ENCODE assay signal across 1 cellular context in the genomic region with DNA sequence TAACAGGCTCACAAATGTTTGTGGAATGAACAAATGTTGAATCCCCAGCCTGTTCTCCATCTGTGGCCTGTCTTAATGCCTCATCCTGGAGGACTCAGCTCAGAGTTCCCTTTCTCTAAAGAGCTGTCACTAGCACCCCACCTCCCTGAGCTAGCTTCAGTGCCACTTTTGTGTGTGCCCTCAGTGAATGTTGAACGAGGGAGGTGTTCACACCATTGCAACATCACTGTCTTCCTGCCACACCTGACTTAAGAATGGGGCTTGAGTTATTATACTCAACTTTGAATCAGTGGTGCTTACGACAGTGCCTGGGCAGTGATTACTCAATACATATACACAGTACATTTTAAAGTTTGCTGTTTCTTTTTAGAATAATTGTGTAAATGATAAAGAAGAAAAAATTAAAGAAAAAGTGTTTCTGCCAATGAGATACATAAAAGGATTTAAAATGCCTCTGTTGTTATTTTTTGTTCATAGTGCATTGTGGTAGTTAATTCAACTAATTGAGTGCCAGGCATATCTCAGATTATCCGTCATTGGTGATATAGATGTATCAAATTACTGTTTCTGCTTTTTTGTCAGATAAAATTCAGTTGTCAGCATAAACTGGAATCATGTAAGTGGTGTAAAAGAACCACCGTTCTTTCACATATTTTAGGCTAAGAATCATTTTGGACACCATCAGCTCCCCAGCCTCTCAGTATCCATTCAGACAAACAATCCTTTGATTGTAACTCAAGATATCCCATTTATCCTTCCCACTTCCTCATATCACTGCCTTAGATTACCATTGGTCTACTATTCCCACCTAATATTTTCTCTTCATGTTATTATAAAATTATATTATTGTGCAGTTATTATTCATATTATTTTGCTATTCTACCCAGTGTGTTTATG.
TF ChIP-seq lines count a peak whose summit lies in the region.

No MANE protein-coding gene starts in this region.

TF ChIP-seq in HepG2, 621 proteins besides CTCF, POLR2A, EP300 and RAD21 (continued from another document):
- TF ChIP-seq, protein P1, sequence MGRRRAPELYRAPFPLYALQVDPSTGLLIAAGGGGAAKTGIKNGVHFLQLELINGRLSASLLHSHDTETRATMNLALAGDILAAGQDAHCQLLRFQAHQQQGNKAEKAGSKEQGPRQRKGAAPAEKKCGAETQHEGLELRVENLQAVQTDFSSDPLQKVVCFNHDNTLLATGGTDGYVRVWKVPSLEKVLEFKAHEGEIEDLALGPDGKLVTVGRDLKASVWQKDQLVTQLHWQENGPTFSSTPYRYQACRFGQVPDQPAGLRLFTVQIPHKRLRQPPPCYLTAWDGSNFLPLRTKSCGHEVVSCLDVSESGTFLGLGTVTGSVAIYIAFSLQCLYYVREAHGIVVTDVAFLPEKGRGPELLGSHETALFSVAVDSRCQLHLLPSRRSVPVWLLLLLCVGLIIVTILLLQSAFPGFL (CRISPR knock-in tag; IDR thresholded peaks at IDR 0.05), result no peak
- no peak for TF ChIP-seq ETV6 (CRISPR knock-in tag; conservative IDR thresholded peaks at IDR 0.05)
- TF ChIP-seq, protein P2, sequence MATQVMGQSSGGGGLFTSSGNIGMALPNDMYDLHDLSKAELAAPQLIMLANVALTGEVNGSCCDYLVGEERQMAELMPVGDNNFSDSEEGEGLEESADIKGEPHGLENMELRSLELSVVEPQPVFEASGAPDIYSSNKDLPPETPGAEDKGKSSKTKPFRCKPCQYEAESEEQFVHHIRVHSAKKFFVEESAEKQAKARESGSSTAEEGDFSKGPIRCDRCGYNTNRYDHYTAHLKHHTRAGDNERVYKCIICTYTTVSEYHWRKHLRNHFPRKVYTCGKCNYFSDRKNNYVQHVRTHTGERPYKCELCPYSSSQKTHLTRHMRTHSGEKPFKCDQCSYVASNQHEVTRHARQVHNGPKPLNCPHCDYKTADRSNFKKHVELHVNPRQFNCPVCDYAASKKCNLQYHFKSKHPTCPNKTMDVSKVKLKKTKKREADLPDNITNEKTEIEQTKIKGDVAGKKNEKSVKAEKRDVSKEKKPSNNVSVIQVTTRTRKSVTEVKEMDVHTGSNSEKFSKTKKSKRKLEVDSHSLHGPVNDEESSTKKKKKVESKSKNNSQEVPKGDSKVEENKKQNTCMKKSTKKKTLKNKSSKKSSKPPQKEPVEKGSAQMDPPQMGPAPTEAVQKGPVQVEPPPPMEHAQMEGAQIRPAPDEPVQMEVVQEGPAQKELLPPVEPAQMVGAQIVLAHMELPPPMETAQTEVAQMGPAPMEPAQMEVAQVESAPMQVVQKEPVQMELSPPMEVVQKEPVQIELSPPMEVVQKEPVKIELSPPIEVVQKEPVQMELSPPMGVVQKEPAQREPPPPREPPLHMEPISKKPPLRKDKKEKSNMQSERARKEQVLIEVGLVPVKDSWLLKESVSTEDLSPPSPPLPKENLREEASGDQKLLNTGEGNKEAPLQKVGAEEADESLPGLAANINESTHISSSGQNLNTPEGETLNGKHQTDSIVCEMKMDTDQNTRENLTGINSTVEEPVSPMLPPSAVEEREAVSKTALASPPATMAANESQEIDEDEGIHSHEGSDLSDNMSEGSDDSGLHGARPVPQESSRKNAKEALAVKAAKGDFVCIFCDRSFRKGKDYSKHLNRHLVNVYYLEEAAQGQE (IDR thresholded peaks at IDR 0.05; ENCODE audit: borderline replicate concordance in 1 of 2, low read depth in 1 of 2, low read length in 2 of 2), result no peak
- TF ChIP-seq GATAD1 (CRISPR knock-in tag; IDR thresholded peaks at IDR 0.05), result no peak
- TF ChIP-seq MAFF (IDR thresholded peaks at IDR 0.05; ENCODE audit: low read depth, low read length), result peak; percentile 75
- no peak for TF ChIP-seq KLF13 (CRISPR knock-in tag; IDR thresholded peaks at IDR 0.05)
- no peak for TF ChIP-seq TCF7L2 (IDR thresholded peaks at IDR 0.05; ENCODE audit: low read depth, low read length)
- TF ChIP-seq ZSCAN21 (CRISPR knock-in tag; IDR thresholded peaks at IDR 0.05; ENCODE audit: borderline replicate concordance), result no peak
- no peak for TF ChIP-seq SP1 (IDR thresholded peaks at IDR 0.05)
- TF ChIP-seq SP1 (CRISPR knock-in tag; IDR thresholded peaks at IDR 0.05), result no peak
- TF ChIP-seq ETV5 (CRISPR knock-in tag; IDR thresholded peaks at IDR 0.05; ENCODE audit: borderline replicate concordance), result 0 out of 2 replicates have a peak, but pooled peaks have one; percentile 18
TF ChIP-seq in HepG2: peak in this region for 11.
